In genomic region chr9:23731373-23731772, GRCh38 we compare ENCODE assay signal across 1 cellular context.
TF ChIP-seq lines count a peak whose summit lies in the region.

No MANE protein-coding gene starts in this region.

TF ChIP-seq in HEK293, 187 proteins besides CTCF, POLR2A, EP300 and RAD21 (continued from another document and continues in another):
- TF ChIP-seq, protein P1, sequence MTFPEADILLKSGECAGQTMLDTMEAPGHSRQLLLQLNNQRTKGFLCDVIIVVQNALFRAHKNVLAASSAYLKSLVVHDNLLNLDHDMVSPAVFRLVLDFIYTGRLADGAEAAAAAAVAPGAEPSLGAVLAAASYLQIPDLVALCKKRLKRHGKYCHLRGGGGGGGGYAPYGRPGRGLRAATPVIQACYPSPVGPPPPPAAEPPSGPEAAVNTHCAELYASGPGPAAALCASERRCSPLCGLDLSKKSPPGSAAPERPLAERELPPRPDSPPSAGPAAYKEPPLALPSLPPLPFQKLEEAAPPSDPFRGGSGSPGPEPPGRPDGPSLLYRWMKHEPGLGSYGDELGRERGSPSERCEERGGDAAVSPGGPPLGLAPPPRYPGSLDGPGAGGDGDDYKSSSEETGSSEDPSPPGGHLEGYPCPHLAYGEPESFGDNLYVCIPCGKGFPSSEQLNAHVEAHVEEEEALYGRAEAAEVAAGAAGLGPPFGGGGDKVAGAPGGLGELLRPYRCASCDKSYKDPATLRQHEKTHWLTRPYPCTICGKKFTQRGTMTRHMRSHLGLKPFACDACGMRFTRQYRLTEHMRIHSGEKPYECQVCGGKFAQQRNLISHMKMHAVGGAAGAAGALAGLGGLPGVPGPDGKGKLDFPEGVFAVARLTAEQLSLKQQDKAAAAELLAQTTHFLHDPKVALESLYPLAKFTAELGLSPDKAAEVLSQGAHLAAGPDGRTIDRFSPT (tag by site-specific recombination; IDR thresholded peaks at IDR 0.05), result no peak
- no peak for TF ChIP-seq ZNF76 (tag by site-specific recombination; IDR thresholded peaks at IDR 0.05; ENCODE audit: borderline replicate concordance, low read depth)
- TF ChIP-seq ZNF560 (tag by site-specific recombination; IDR thresholded peaks at IDR 0.05; ENCODE audit: borderline replicate concordance), result no peak
- no peak for TF ChIP-seq ZNF510 (tag by site-specific recombination; IDR thresholded peaks at IDR 0.05; ENCODE audit: insufficient replicate concordance)
- no peak for TF ChIP-seq ZNF544 (tag by site-specific recombination; IDR thresholded peaks at IDR 0.05)
- TF ChIP-seq ZBTB20 (tag by site-specific recombination; IDR thresholded peaks at IDR 0.05), result no peak
- TF ChIP-seq ZNF426 (tag by site-specific recombination; IDR thresholded peaks at IDR 0.05), result no peak
- TF ChIP-seq SP7 (tag by site-specific recombination; IDR thresholded peaks at IDR 0.05), result peak; percentile 32; the same call in 1 of the 2 replicates
- TF ChIP-seq OSR2 (tag by site-specific recombination; IDR thresholded peaks at IDR 0.05), result peak; percentile 74
- no peak for TF ChIP-seq ZNF623 (tag by site-specific recombination; IDR thresholded peaks at IDR 0.05)
- no peak for TF ChIP-seq ZNF488 (tag by site-specific recombination; IDR thresholded peaks at IDR 0.05)
- TF ChIP-seq ZNF521 (tag by site-specific recombination; IDR thresholded peaks at IDR 0.05), result no peak
- no peak for TF ChIP-seq ZNF292 (tag by site-specific recombination; IDR thresholded peaks at IDR 0.05; ENCODE audit: borderline replicate concordance, low read depth)
- TF ChIP-seq, protein P2, sequence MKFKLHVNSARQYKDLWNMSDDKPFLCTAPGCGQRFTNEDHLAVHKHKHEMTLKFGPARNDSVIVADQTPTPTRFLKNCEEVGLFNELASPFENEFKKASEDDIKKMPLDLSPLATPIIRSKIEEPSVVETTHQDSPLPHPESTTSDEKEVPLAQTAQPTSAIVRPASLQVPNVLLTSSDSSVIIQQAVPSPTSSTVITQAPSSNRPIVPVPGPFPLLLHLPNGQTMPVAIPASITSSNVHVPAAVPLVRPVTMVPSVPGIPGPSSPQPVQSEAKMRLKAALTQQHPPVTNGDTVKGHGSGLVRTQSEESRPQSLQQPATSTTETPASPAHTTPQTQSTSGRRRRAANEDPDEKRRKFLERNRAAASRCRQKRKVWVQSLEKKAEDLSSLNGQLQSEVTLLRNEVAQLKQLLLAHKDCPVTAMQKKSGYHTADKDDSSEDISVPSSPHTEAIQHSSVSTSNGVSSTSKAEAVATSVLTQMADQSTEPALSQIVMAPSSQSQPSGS (tag by site-specific recombination; IDR thresholded peaks at IDR 0.05; ENCODE audit: low read depth), result no peak
- peak; percentile 90 for TF ChIP-seq FEZF1 (tag by site-specific recombination; IDR thresholded peaks at IDR 0.05)
- TF ChIP-seq ZNF473 (tag by site-specific recombination; IDR thresholded peaks at IDR 0.05), result no peak
- no peak for TF ChIP-seq ZNF433 (tag by site-specific recombination; IDR thresholded peaks at IDR 0.05; ENCODE audit: low read depth)
- no peak for TF ChIP-seq ZNF114 (tag by site-specific recombination; IDR thresholded peaks at IDR 0.05)
- no peak for TF ChIP-seq ZNF660 (tag by site-specific recombination; IDR thresholded peaks at IDR 0.05)
- no peak for TF ChIP-seq ZNF266 (tag by site-specific recombination; IDR thresholded peaks at IDR 0.05; ENCODE audit: low read depth)
- no peak for TF ChIP-seq ZNF112 (tag by site-specific recombination; IDR thresholded peaks at IDR 0.05)
- TF ChIP-seq ZNF776 (tag by site-specific recombination; IDR thresholded peaks at IDR 0.05; ENCODE audit: borderline replicate concordance), result no peak
- no peak for TF ChIP-seq ZNF223 (tag by site-specific recombination; IDR thresholded peaks at IDR 0.05)
- no peak for TF ChIP-seq ZNF747 (tag by site-specific recombination; IDR thresholded peaks at IDR 0.05)
- TF ChIP-seq ZNF248 (tag by site-specific recombination; IDR thresholded peaks at IDR 0.05), result no peak
- no peak for TF ChIP-seq HOXC10 (CRISPR knock-in tag; IDR thresholded peaks at IDR 0.05)
- TF ChIP-seq ZNF19 (tag by site-specific recombination; IDR thresholded peaks at IDR 0.05; ENCODE audit: low read depth), result no peak
- no peak for TF ChIP-seq ZNF555 (tag by site-specific recombination; conservative IDR thresholded peaks at IDR 0.05)
- no peak for TF ChIP-seq GLIS2 (tag by site-specific recombination; IDR thresholded peaks at IDR 0.05)
- no peak for TF ChIP-seq ZIC2 (tag by site-specific recombination; IDR thresholded peaks at IDR 0.05)
- no peak for TF ChIP-seq SALL2 (tag by site-specific recombination; IDR thresholded peaks at IDR 0.05; ENCODE audit: borderline replicate concordance)
- TF ChIP-seq ZNF280D (tag by site-specific recombination; IDR thresholded peaks at IDR 0.05), result no peak
- peak; percentile 97 for TF ChIP-seq ZNF561 (tag by site-specific recombination; IDR thresholded peaks at IDR 0.05; ENCODE audit: borderline replicate concordance)
- TF ChIP-seq ZNF404 (tag by site-specific recombination; IDR thresholded peaks at IDR 0.05), result no peak
- no peak for TF ChIP-seq PRDM1 (tag by site-specific recombination; IDR thresholded peaks at IDR 0.05)
- TF ChIP-seq ZNF701 (tag by site-specific recombination; IDR thresholded peaks at IDR 0.05), result no peak
- no peak for TF ChIP-seq ZFP69B (tag by site-specific recombination; IDR thresholded peaks at IDR 0.05)
- no peak for TF ChIP-seq ZNF16 (tag by site-specific recombination; IDR thresholded peaks at IDR 0.05; ENCODE audit: low read depth)
- peak; percentile 53; the same call in 1 of the 2 replicates for TF ChIP-seq ZNF18 (tag by site-specific recombination; IDR thresholded peaks at IDR 0.05)
- TF ChIP-seq ZNF423 (tag by site-specific recombination; IDR thresholded peaks at IDR 0.05), result no peak
- TF ChIP-seq ZNF654 (tag by site-specific recombination; IDR thresholded peaks at IDR 0.05; ENCODE audit: low read depth), result no peak
- peak; percentile 48 for TF ChIP-seq EGR2 (tag by site-specific recombination; IDR thresholded peaks at IDR 0.05; ENCODE audit: low read depth)
- no peak for TF ChIP-seq PRDM2 (tag by site-specific recombination; IDR thresholded peaks at IDR 0.05; ENCODE audit: borderline replicate concordance)
- peak; percentile 68 for TF ChIP-seq ZSCAN30 (tag by site-specific recombination; IDR thresholded peaks at IDR 0.05)
- peak; percentile 88 for TF ChIP-seq GFI1B (tag by site-specific recombination; IDR thresholded peaks at IDR 0.05)
- TF ChIP-seq ZNF658 (tag by site-specific recombination; IDR thresholded peaks at IDR 0.05), result no peak
- no peak for TF ChIP-seq ZSCAN23 (tag by site-specific recombination; IDR thresholded peaks at IDR 0.05)
- TF ChIP-seq ZBTB8A (tag by site-specific recombination; IDR thresholded peaks at IDR 0.05), result peak; percentile 24; the same call in 1 of the 2 replicates
- TF ChIP-seq ZNF211 (tag by site-specific recombination; IDR thresholded peaks at IDR 0.05; ENCODE audit: low read depth), result no peak
- peak; percentile 87 for TF ChIP-seq GLI2 (tag by site-specific recombination; IDR thresholded peaks at IDR 0.05; ENCODE audit: borderline replicate concordance, low read depth)
- TF ChIP-seq TCF7L2 (IDR thresholded peaks at IDR 0.05; ENCODE audit: borderline replicate concordance, low read depth, low read length), result peak; percentile 51; the same call in 1 of the 2 replicates
- TF ChIP-seq ZNF626 (tag by site-specific recombination; IDR thresholded peaks at IDR 0.05), result no peak
- TF ChIP-seq ZNF596 (tag by site-specific recombination; IDR thresholded peaks at IDR 0.05), result peak; percentile 25; the same call in 1 of the 2 replicates
- no peak for TF ChIP-seq ZNF335 (tag by site-specific recombination; conservative IDR thresholded peaks at IDR 0.05)
- TF ChIP-seq, protein P3, sequence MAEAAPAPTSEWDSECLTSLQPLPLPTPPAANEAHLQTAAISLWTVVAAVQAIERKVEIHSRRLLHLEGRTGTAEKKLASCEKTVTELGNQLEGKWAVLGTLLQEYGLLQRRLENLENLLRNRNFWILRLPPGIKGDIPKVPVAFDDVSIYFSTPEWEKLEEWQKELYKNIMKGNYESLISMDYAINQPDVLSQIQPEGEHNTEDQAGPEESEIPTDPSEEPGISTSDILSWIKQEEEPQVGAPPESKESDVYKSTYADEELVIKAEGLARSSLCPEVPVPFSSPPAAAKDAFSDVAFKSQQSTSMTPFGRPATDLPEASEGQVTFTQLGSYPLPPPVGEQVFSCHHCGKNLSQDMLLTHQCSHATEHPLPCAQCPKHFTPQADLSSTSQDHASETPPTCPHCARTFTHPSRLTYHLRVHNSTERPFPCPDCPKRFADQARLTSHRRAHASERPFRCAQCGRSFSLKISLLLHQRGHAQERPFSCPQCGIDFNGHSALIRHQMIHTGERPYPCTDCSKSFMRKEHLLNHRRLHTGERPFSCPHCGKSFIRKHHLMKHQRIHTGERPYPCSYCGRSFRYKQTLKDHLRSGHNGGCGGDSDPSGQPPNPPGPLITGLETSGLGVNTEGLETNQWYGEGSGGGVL (tag by site-specific recombination; IDR thresholded peaks at IDR 0.05), result no peak
- no peak for TF ChIP-seq ZNF585B (tag by site-specific recombination; IDR thresholded peaks at IDR 0.05)
- TF ChIP-seq ZNF23 (tag by site-specific recombination; IDR thresholded peaks at IDR 0.05; ENCODE audit: borderline replicate concordance), result no peak
- no peak for TF ChIP-seq ZNF121 (tag by site-specific recombination; IDR thresholded peaks at IDR 0.05)
